ENCODE assay signal across 9 cellular contexts in the genomic region with DNA sequence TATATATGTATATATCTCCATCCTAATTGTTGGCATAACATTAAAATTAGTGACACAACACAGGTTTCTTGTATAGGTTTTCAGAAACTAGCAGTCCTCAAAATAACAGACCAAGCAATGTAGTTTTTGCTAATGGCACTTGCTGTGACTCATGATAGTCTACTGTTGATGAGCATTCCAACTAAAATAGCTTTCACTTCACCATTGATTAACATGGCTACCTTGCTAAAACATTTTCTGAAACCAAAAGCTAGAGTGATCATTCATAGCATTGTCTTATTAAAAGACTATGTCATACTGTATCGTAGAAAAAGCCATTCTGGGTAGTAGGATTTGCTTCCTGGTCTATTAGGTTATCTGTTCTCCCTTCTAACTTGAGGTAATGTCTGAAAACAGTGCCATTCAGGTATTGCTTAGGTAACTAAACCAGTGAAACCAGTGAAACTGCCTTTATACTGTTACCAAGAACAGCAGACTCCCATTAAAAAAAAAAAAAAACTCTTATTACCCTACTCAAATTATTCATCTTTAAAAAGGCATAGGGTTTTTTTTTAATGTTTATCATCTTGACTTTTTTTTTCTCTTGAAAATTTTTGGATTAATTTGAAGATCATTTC. TPM values are rescaled to one million over a fixed set of nuclear protein-coding genes. Genes with fewer than 3 reads are reported as not detected.
DNase-seq lines count a peak whose midpoint lies in the region; ATAC-seq, FAIRE-seq and TF ChIP-seq lines count a peak whose summit lies in the region.
"Had no signal": no experiment of that assay in that cellular context is flagged by ENCODE, and none has a peak within 500 bp of the region (broad histone marks: within the 10 kb centered on the region; RNA-seq: fewer than 3 reads in every experiment).

No MANE protein-coding gene starts in this region.

- peak; percentile 57 for DNase-seq in SIG-M5 treated with dmso at 0.1 percent for 504 hours (lab: John Stamatoyannopoulos, UW; ENCODE audit: unreplicated experiment)
- no peak for DNase-seq in SIG-M5 (lab: John Stamatoyannopoulos, UW)
- peak; percentile 71 for DNase-seq in LNCaP clone FGC (ENCODE audit: low read depth)
- peak; percentile 43 for DNase-seq in bronchial epithelial cell (ENCODE audit: low read depth)
- DNase-seq in prostate gland (ENCODE audit: low spot score) = no peak
- DNase-seq in SK-N-DZ (ENCODE audit: low spot score) = no peak
- DNase-seq: stimulated activated naive CD4-positive, alpha-beta T cell treated with Interleukin-2 at 50 U/mL for 16 hours had no signal

- no peak for TF ChIP-seq CTCF in LNCaP clone FGC (IDR thresholded peaks at IDR 0.05; ENCODE audit: control insufficient read depth, extremely low read depth, insufficient read depth)
- TF ChIP-seq CTCF in bronchial epithelial cell (IDR thresholded peaks at IDR 0.05; ENCODE audit: insufficient read depth, low read length, severe bottlenecking) = no peak
- no peak for TF ChIP-seq CTCF in prostate gland (IDR thresholded peaks at IDR 0.05)

- FAIRE-seq in bronchial epithelial cell (lab: Jason Lieb, UNC) = no peak

- ATAC-seq in GM21515 (IDR thresholded peaks at IDR 0.05; ENCODE audit: unreplicated experiment) (no peak), HG03175 (IDR thresholded peaks at IDR 0.05; ENCODE audit: unreplicated experiment) (no peak)

- no peaks in the 10 kb centered on the region for H3K27me3 ChIP-seq in bronchial epithelial cell (ENCODE audit: control insufficient read depth, insufficient read depth, low read length)
- no peaks in the 10 kb centered on the region for H3K27me3 ChIP-seq in prostate gland (replicated peaks; ENCODE audit: insufficient read depth)

- no peaks in the 10 kb centered on the region for H3K36me3 ChIP-seq in bronchial epithelial cell (ENCODE audit: control insufficient read depth, insufficient read depth, low read length)
- no peaks in the 10 kb centered on the region for H3K36me3 ChIP-seq in prostate gland

- intact Hi-C loops in prostate gland (cut with DNase I) = no loop called here

- no peaks in the 10 kb centered on the region for H3K9me3 ChIP-seq in prostate gland

- TF ChIP-seq POLR2A in prostate gland (IDR thresholded peaks at IDR 0.05) = no peak

- WGBS in prostate gland = 53% methylated on average over 1 of the region's 1 CpG

- H3K4me3 ChIP-seq in LNCaP clone FGC (ENCODE audit: low read depth, low read length) = no peak overlapping the region
- H3K4me3 ChIP-seq in bronchial epithelial cell (ENCODE audit: low read depth, low read length) = no peak overlapping the region
- no peak overlapping the region for H3K4me3 ChIP-seq in prostate gland

- H3K27ac ChIP-seq in prostate gland = peak overlapping the region; percentile 98 to 99

- H3K4me1 ChIP-seq in prostate gland (replicated peaks) = no peaks in the 10 kb centered on the region

RNA-seq across cellular contexts. Expression of a gene that starts 2.4 kb away (rescaled TPM):
- total RNA-seq in bronchial epithelial cell (251 and 258 TPM in 2 replicates), prostate gland (100 to 1,000 TPM; 202 to 206 TPM)
- 200 and 233 TPM in 2 replicates for polyA plus RNA-seq in SK-N-DZ (2014; cell fraction: cytosol; rRNA removed)
- polyA plus RNA-seq in SK-N-DZ (2014; cell fraction: nucleus; rRNA removed) = 110 and 111 TPM in 2 replicates

RNA-seq across cellular contexts. Expression of a gene that starts 51.8 kb away (rescaled TPM):
- total RNA-seq in bronchial epithelial cell (29.3 and 37.6 TPM in 2 replicates), prostate gland (10 to 100 TPM; 43.7 to 53.7 TPM)
- 117 and 131 TPM in 2 replicates for polyA plus RNA-seq in SK-N-DZ (2014; cell fraction: cytosol; rRNA removed)
- polyA plus RNA-seq in SK-N-DZ (2014; cell fraction: nucleus; rRNA removed) = 62.9 and 76.6 TPM in 2 replicates

Comparison
In these comparisons a context has a peak if more than half of its experiments do, and no peak if none do; other contexts are left out.
1. DNase-seq: peak in SIG-M5 treated with dmso at 0.1 percent for 504 hours (single experiment), LNCaP clone FGC (single experiment) and bronchial epithelial cell (single experiment); none in SIG-M5 (single experiment), prostate gland (single experiment) and SK-N-DZ (single experiment).